In the genomic region with DNA sequence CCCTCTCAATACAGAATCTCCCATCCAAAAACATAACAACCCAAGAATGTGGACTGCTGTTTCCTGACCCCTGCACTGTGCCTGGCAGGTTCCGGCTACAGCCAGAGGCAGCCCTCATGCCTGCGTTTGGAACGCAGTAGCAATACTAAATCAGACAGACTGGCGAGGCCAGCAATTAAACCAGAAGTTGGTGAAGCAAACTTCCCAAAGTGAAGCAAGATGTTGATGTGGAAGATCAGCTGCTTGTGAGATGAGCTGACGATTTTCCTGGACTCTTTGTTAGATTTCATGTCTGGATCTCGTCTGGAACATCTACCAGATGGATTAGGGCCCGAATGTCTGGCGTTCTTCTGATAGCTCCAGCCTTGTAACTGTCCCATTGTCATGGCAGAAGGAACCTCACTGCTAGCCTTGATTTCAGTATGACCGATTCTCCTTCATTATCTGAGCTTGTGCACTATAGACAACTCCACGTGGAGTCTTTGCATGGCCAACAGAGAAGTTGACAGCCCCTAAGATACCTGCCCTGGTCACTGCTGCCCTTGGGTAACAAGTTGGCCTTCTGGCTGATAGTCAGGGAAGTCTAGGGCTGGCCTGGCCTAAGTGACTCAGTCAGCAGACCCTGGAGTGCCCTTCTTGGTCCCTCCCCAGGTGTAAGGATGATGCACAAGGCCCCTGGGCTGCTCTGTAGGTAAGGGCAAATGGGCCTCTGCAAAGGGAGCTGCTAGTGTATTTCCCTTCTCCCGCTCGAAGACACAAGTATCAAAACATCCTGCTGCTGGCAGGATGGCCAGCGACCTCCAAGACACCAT, we compare ENCODE assay signal across 15 cellular contexts.
"Had no signal": no experiment of that assay in that cellular context is flagged by ENCODE, and none has a peak within 500 bp of the region (broad histone marks: within the 10 kb centered on the region; RNA-seq: fewer than 3 reads in every experiment).

No MANE protein-coding gene starts in this region.

- H3K27me3 ChIP-seq: heart right ventricle, tibial nerve had no signal

- H3K9me3 ChIP-seq: heart right ventricle, prostate gland, tibial nerve had no signal

- H3K4me3 ChIP-seq: heart right ventricle, lung, prostate gland, tibial nerve had no signal

- DNase-seq: activated B cell treated with CpG ODN at 0.5 μM for 24 hours; activated CD4-positive, alpha-beta T cell treated with anti-CD3 and anti-CD28 coated beads, Interleukin-2, amount 10 ng/mL, durations not matched to agents 24 days and 14 days; activated CD8-positive, alpha-beta memory T cell treated with anti-CD3 and anti-CD28 coated beads for 24 hours; activated naive CD4-positive, alpha-beta T cell treated with anti-CD3 and anti-CD28 coated beads, Interleukin-2, amount 50 U/mL, for 16 hours; cerebellar nuclear complex; endodermal cell; foreskin fibroblast; heart right ventricle; naive thymus-derived CD4-positive, alpha-beta T cell; nucleus accumbens; stimulated activated CD4-positive, alpha-beta T cell treated with anti-CD3 and anti-CD28 coated beads, Interleukin-4, amount 100 ng/mL, for 4 hours; T-helper 2 cell had no signal

- H3K4me1 ChIP-seq: prostate gland had no signal

- H3K36me3 ChIP-seq: heart right ventricle, prostate gland, tibial nerve had no signal

- ATAC-seq: naive thymus-derived CD4-positive, alpha-beta T cell had no signal
